28 cellular contexts compared by ENCODE assay signal in genomic region chr14:90579816-90580215, GRCh38.
"Had no signal": no experiment of that assay in that cellular context is flagged by ENCODE, and none has a peak within 500 bp of the region (broad histone marks: within the 10 kb centered on the region; RNA-seq: fewer than 3 reads in every experiment).

No MANE protein-coding gene starts in this region.

- H3K27me3 ChIP-seq: hepatocyte, neutrophil, ovary, stomach, testis, thyroid gland, transverse colon, uterus had no signal

- H3K36me3 ChIP-seq: ovary, prostate gland, transverse colon, uterus had no signal

- H3K79me2 ChIP-seq: hepatocyte had no signal

- H3K4me1 Mint-ChIP-seq: memory B cell; stimulated activated naive B cell treated with anti-CD40 and anti-IgM and Interleukin-4, amounts not matched to agents 10 μg/mL and 1 μg/mL and 100 μg/mL, for 72 hours had no signal

- H3K4me2 ChIP-seq: hepatocyte had no signal

- H3K4me3 Mint-ChIP-seq: memory B cell; naive thymus-derived CD4-positive, alpha-beta T cell; natural killer cell treated with Interleukin-12 subunit alpha and Interleukin-12 subunit beta and Interleukin-15 and Interleukin-18, amount 100 ng/mL, for 72 hours; neural crest cell; stimulated activated naive B cell treated with anti-CD40 and anti-IgM and Interleukin-4, amounts not matched to agents 10 μg/mL and 1 μg/mL and 100 μg/mL, for 72 hours had no signal

- ATAC-seq: mucosa of descending colon; naive thymus-derived CD4-positive, alpha-beta T cell; natural killer cell treated with Interleukin-12 subunit alpha and Interleukin-12 subunit beta and Interleukin-15 and Interleukin-18, amount 100 ng/mL, for 72 hours; right cardiac atrium; sciatic nerve; stimulated activated naive B cell treated with anti-CD40 and anti-IgM and Interleukin-4, amounts not matched to agents 10 μg/mL and 1 μg/mL and 100 μg/mL, for 72 hours; stimulated activated naive CD8-positive, alpha-beta T cell treated with anti-CD3 and anti-CD28 coated beads, Interleukin-15, Interleukin-2, amounts not matched to agents 100 U/mL and 50 U/mL, for 24 hours had no signal

- H3K9me3 ChIP-seq: left ventricle myocardium inferior, mucosa of descending colon, neutrophil, ovary, prostate gland, stomach, testis, thyroid gland, transverse colon, uterus had no signal

- H3K4me3 ChIP-seq: hepatocyte, left ventricle myocardium inferior, mucosa of descending colon, ovary, prostate gland, skin epidermis, stomach, testis, thyroid gland, transverse colon, uterus had no signal

- H3K9me3 Mint-ChIP-seq: memory B cell; naive thymus-derived CD4-positive, alpha-beta T cell; natural killer cell treated with Interleukin-12 subunit alpha and Interleukin-12 subunit beta and Interleukin-15 and Interleukin-18, amount 100 ng/mL, for 72 hours; neural crest cell; stimulated activated naive B cell treated with anti-CD40 and anti-IgM and Interleukin-4, amounts not matched to agents 10 μg/mL and 1 μg/mL and 100 μg/mL, for 72 hours had no signal

- H3K27me3 Mint-ChIP-seq: memory B cell; naive thymus-derived CD4-positive, alpha-beta T cell; natural killer cell treated with Interleukin-12 subunit alpha and Interleukin-12 subunit beta and Interleukin-15 and Interleukin-18, amount 100 ng/mL, for 72 hours; stimulated activated naive B cell treated with anti-CD40 and anti-IgM and Interleukin-4, amounts not matched to agents 10 μg/mL and 1 μg/mL and 100 μg/mL, for 72 hours had no signal

- H3K27ac ChIP-seq: hepatocyte, neutrophil, ovary, prostate gland, skin epidermis, stomach, testis, thyroid gland, transverse colon, uterus had no signal

- DNase-seq: islet precursor cell; left ventricle myocardium inferior; midbrain; mucosa of descending colon; naive thymus-derived CD4-positive, alpha-beta T cell; occipital lobe; ovary; retina; stimulated activated CD4-positive, alpha-beta T cell treated with anti-CD3 and anti-CD28 coated beads, Interleukin-12 subunit alpha, Interleukin-12 subunit beta, amount 100 ng/mL, for 4 hours; stimulated activated CD4-positive, alpha-beta T cell treated with anti-CD3 and anti-CD28 coated beads, Interleukin-15, amount 100 ng/mL, for 24 hours; stimulated activated CD4-positive, alpha-beta T cell treated with anti-CD3 and anti-CD28 coated beads, Interleukin-2, amount 100 ng/mL, for 24 hours; stimulated activated CD4-positive, alpha-beta T cell treated with anti-CD3 and anti-CD28 coated beads, Interleukin-4, amount 100 ng/mL, for 1 hour; stimulated activated naive B cell treated with anti-CD40 and anti-IgM and Interleukin-4, amounts not matched to agents 10 μg/mL and 1 μg/mL and 100 μg/mL, for 72 hours; stimulated activated naive CD8-positive, alpha-beta T cell treated with anti-CD3 and anti-CD28 coated beads, Interleukin-15, Interleukin-2, amounts not matched to agents 100 U/mL and 50 U/mL, for 24 hours; stomach; thyroid gland; transverse colon; uterus had no signal

- H2AFZ ChIP-seq: hepatocyte had no signal

- H3K4me1 ChIP-seq: prostate gland, thyroid gland, uterus had no signal

- H3K36me3 Mint-ChIP-seq: memory B cell; naive thymus-derived CD4-positive, alpha-beta T cell; natural killer cell treated with Interleukin-12 subunit alpha and Interleukin-12 subunit beta and Interleukin-15 and Interleukin-18, amount 100 ng/mL, for 72 hours; stimulated activated naive B cell treated with anti-CD40 and anti-IgM and Interleukin-4, amounts not matched to agents 10 μg/mL and 1 μg/mL and 100 μg/mL, for 72 hours had no signal

- H3K27ac Mint-ChIP-seq: memory B cell; naive thymus-derived CD4-positive, alpha-beta T cell; natural killer cell treated with Interleukin-12 subunit alpha and Interleukin-12 subunit beta and Interleukin-15 and Interleukin-18, amount 100 ng/mL, for 72 hours; stimulated activated naive B cell treated with anti-CD40 and anti-IgM and Interleukin-4, amounts not matched to agents 10 μg/mL and 1 μg/mL and 100 μg/mL, for 72 hours had no signal
